1 cellular context compared by ENCODE assay signal in genomic region chr12:102010265-102010994, GRCh38.
TF ChIP-seq lines count a peak whose summit lies in the region.

No MANE protein-coding gene starts in this region.

TF ChIP-seq in GM12878, 131 proteins besides CTCF, POLR2A, EP300 and RAD21 (continued from another document and continues in another):
- TF ChIP-seq REST (IDR thresholded peaks at IDR 0.05; ENCODE audit: low read depth, low read length) (no peak), PAX5 (IDR thresholded peaks at IDR 0.05; ENCODE audit: borderline replicate concordance, low read depth, low read length) (peak; percentile 42; the same call in 1 of the 2 replicates), DPF2 (IDR thresholded peaks at IDR 0.05) (peak; percentile 50; the same call in 1 of the 2 replicates), CEBPZ (IDR thresholded peaks at IDR 0.05; ENCODE audit: low read depth, low read length) (no peak), SUPT20H (IDR thresholded peaks at IDR 0.05; ENCODE audit: borderline replicate concordance, control insufficient read depth, low read depth, low read length) (no peak), TCF12 (IDR thresholded peaks at IDR 0.05; ENCODE audit: low read depth, low read length) (0 out of 2 replicates have a peak, but pooled peaks have one; percentile 2), JUNB (IDR thresholded peaks at IDR 0.05) (peak; percentile 62), SUZ12 (IDR thresholded peaks at IDR 0.05; ENCODE audit: unreplicated experiment) (no peak), HDAC2 (IDR thresholded peaks at IDR 0.05) (no peak), FOXK2 (IDR thresholded peaks at IDR 0.05) (no peak; the same call in 1 of the 2 replicates), NFIC (IDR thresholded peaks at IDR 0.05; ENCODE audit: low read depth, low read length) (0 out of 2 replicates have a peak, but pooled peaks have one; percentile 54), GATAD2B (conservative IDR thresholded peaks at IDR 0.05; ENCODE audit: low read depth) (no peak), CBX5 (IDR thresholded peaks at IDR 0.05; ENCODE audit: low read depth) (0 out of 2 replicates have a peak, but pooled peaks have one; percentile 43), MLLT1 (IDR thresholded peaks at IDR 0.05) (peak; percentile 95), HSF1 (IDR thresholded peaks at IDR 0.05; ENCODE audit: low read depth, low read length) (no peak), BCL11A (IDR thresholded peaks at IDR 0.05; ENCODE audit: low read depth, low read length) (no peak), JUND (IDR thresholded peaks at IDR 0.05; ENCODE audit: low read depth, low read length) (no peak), POLR2AphosphoS5 (IDR thresholded peaks at IDR 0.05; ENCODE audit: low read length) (peak; percentile 53; the same call in 1 of the 2 replicates), BACH1 (IDR thresholded peaks at IDR 0.05; ENCODE audit: borderline replicate concordance) (no peak), CEBPB (IDR thresholded peaks at IDR 0.05; ENCODE audit: borderline replicate concordance in 1 of 2, low read depth in 2 of 2, low read length in 2 of 2) (no peak), ZNF207 (IDR thresholded peaks at IDR 0.05; ENCODE audit: borderline replicate concordance) (0 out of 2 replicates have a peak, but pooled peaks have one; percentile 7), SIX5 (IDR thresholded peaks at IDR 0.05; ENCODE audit: low read depth, low read length, severe bottlenecking) (no peak), RUNX3 (IDR thresholded peaks at IDR 0.05; ENCODE audit: low read length) (peak; percentile 80), CREB1 (IDR thresholded peaks at IDR 0.05; ENCODE audit: low read depth) (peak; percentile 65; the same call in 1 of the 2 replicates), YY1 (IDR thresholded peaks at IDR 0.05; ENCODE audit: low read depth, low read length) (no peak), ZSCAN29 (IDR thresholded peaks at IDR 0.05) (no peak), RFX5 (IDR thresholded peaks at IDR 0.05; ENCODE audit: low read depth, low read length) (no peak), BHLHE40 (IDR thresholded peaks at IDR 0.05; ENCODE audit: borderline replicate concordance in 1 of 2, low read depth in 2 of 2, low read length in 1 of 2) (no peak), ATF7 (IDR thresholded peaks at IDR 0.05; ENCODE audit: low read depth) (no peak; the same call in 1 of the 2 replicates), ELK1 (IDR thresholded peaks at IDR 0.05; ENCODE audit: low read depth, low read length) (no peak), E2F4 (IDR thresholded peaks at IDR 0.05; ENCODE audit: low read depth, low read length) (no peak), RELB (IDR thresholded peaks at IDR 0.05; ENCODE audit: low read depth) (no peak), STAT3 (IDR thresholded peaks at IDR 0.05; ENCODE audit: low read depth, low read length) (no peak), MEF2A (IDR thresholded peaks at IDR 0.05; ENCODE audit: insufficient read depth, low read depth, low read length) (peak; percentile 31; the same call in 1 of the 2 replicates), MEF2B (IDR thresholded peaks at IDR 0.05; ENCODE audit: partially characterized antibody, poor library complexity, severe bottlenecking) (peak; percentile 96), SRF (IDR thresholded peaks at IDR 0.05; ENCODE audit: low read depth in 2 of 2, low read length in 2 of 2) (no peak), IKZF2 (IDR thresholded peaks at IDR 0.05) (peak; percentile 79 to 83), SPI1 (IDR thresholded peaks at IDR 0.05; ENCODE audit: borderline replicate concordance, insufficient read depth, low read depth, low read length) (0 out of 2 replicates have a peak, but pooled peaks have one; percentile 10), SMC3 (IDR thresholded peaks at IDR 0.05; ENCODE audit: borderline replicate concordance, low read length) (no peak), NR2F1 (conservative IDR thresholded peaks at IDR 0.05) (no peak), TARDBP (IDR thresholded peaks at IDR 0.05; ENCODE audit: borderline replicate concordance) (no peak), KAT2A (conservative IDR thresholded peaks at IDR 0.05; ENCODE audit: control insufficient read depth, low read depth, low read length) (no peak), RCOR1 (conservative IDR thresholded peaks at IDR 0.05; ENCODE audit: low read depth, low read length) (no peak), ZBTB4 (CRISPR knock-in tag; IDR thresholded peaks at IDR 0.05) (no peak), MTA3 (IDR thresholded peaks at IDR 0.05; ENCODE audit: borderline replicate concordance, low read length) (peak; percentile 33; the same call in 1 of the 2 replicates), RBBP5 (conservative IDR thresholded peaks at IDR 0.05) (no peak), ZNF24 (IDR thresholded peaks at IDR 0.05) (no peak), IRF3 (IDR thresholded peaks at IDR 0.05) (no peak)
